1 cellular context compared by ENCODE assay signal in genomic region chr2:126839711-126840110, GRCh38.
TF ChIP-seq lines count a peak whose summit lies in the region.

No MANE protein-coding gene starts in this region.

TF ChIP-seq in GM23338, 12 proteins besides CTCF, POLR2A, EP300 and RAD21 (continued from another document):
- TF ChIP-seq ZNF462 (CRISPR knock-in tag; IDR thresholded peaks at IDR 0.05): no peak
- no peak for TF ChIP-seq JUNB (IDR thresholded peaks at IDR 0.05; ENCODE audit: unreplicated experiment)
